ENCODE assay signal across 1 cellular context in genomic region chr1:8863138-8863537, GRCh38.
A peak's percentile ranks its signal among the peaks of the same experiment; 100 is the strongest.
TF ChIP-seq lines count a peak whose summit lies in the region.

No MANE protein-coding gene starts in this region.

TF ChIP-seq in A549, 52 proteins besides CTCF, POLR2A, EP300 and RAD21 (continued from another document):
- TF ChIP-seq POLR2AphosphoS2 (conservative IDR thresholded peaks at IDR 0.05; ENCODE audit: low read length) (peak; percentile 53; the same call in 1 of the 2 replicates), CHD4 (IDR thresholded peaks at IDR 0.05; ENCODE audit: borderline replicate concordance) (no peak), TP53 (CRISPR knock-in tag; IDR thresholded peaks at IDR 0.05) (0 out of 2 replicates have a peak, but pooled peaks have one; percentile 35), JUN (IDR thresholded peaks at IDR 0.05) (peak in 1 of 2 experiments; percentile 8; a peak in 1 of 5 replicates)
- TF ChIP-seq, protein P1, sequence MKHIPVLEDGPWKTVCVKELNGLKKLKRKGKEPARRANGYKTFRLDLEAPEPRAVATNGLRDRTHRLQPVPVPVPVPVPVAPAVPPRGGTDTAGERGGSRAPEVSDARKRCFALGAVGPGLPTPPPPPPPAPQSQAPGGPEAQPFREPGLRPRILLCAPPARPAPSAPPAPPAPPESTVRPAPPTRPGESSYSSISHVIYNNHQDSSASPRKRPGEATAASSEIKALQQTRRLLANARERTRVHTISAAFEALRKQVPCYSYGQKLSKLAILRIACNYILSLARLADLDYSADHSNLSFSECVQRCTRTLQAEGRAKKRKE (CRISPR knock-in tag; IDR thresholded peaks at IDR 0.05; ENCODE audit: low read depth), result no peak
TF ChIP-seq in A549: peak in this region for 3.
